ENCODE assay signal across 8 cellular contexts in genomic region chr1:205354259-205354904, GRCh38. TPM values are rescaled to one million over a fixed set of nuclear protein-coding genes. Genes with fewer than 3 reads are reported as not detected.
DNase-seq lines count a peak whose midpoint lies in the region; ATAC-seq and TF ChIP-seq lines count a peak whose summit lies in the region.

No MANE protein-coding gene starts in this region.

- H3K4me3 ChIP-seq in A673 (ENCODE audit: low read depth, low read length, poor library complexity, severe bottlenecking): no peak overlapping the region
- no peak overlapping the region for H3K4me3 ChIP-seq in GM23248

- CTCF ChIA-PET in A673 (lab: Charles Lee): interaction anchor here (0.5 to 2.4 kb wide), 13 partner anchors 19 to 303 kb away, joined by 3 to 47 read pairs (median 4); no protein-coding TSS in a partner anchor
- CTCF ChIA-PET in activated CD4-positive, alpha-beta memory T cell treated with anti-CD3 and anti-CD28 coated beads, Interleukin-2, amount 10 ng/mL, durations not matched to agents 7 days and 5 days (lab: Charles Lee): interaction anchor here (0.5 to 5.1 kb wide), 44 partner anchors 8 to 1568 kb away, joined by 3 to 98 read pairs (median 4); partner anchors contain the start of gene NUAK2

- no peak overlapping the region for H3K27ac Mint-ChIP-seq in activated CD4-positive, alpha-beta memory T cell treated with anti-CD3 and anti-CD28 coated beads, Interleukin-2, amount 10 ng/mL, durations not matched to agents 7 days and 5 days
- no peak overlapping the region for H3K27ac Mint-ChIP-seq in effector memory CD8-positive, alpha-beta T cell

- H3K4me2 ChIP-seq in GM23248 (ENCODE audit: unreplicated experiment): no peak overlapping the region

- H3K27me3 Mint-ChIP-seq in activated CD4-positive, alpha-beta memory T cell treated with anti-CD3 and anti-CD28 coated beads, Interleukin-2, amount 10 ng/mL, durations not matched to agents 7 days and 5 days: peaks cover 21% of the 10 kb centered on the region
- peaks cover 30 to 45% of the 10 kb centered on the region in 2 donors for H3K27me3 Mint-ChIP-seq in effector memory CD8-positive, alpha-beta T cell

- no peak overlapping the region for H2AFZ ChIP-seq in GM23248

- H3K9me3 ChIP-seq in A673 (ENCODE audit: low read depth, low read length, poor library complexity, severe bottlenecking) (no peaks in the 10 kb centered on the region), GM23248 (ENCODE audit: low read depth) (no peaks in the 10 kb centered on the region)

- no peaks in the 10 kb centered on the region for H3F3A ChIP-seq in GM23248 (ENCODE audit: insufficient read depth)

- no peaks in the 10 kb centered on the region for H3K36me3 Mint-ChIP-seq in activated CD4-positive, alpha-beta memory T cell treated with anti-CD3 and anti-CD28 coated beads, Interleukin-2, amount 10 ng/mL, durations not matched to agents 7 days and 5 days (ENCODE audit: low read depth)
- H3K36me3 Mint-ChIP-seq in effector memory CD8-positive, alpha-beta T cell (ENCODE audit: insufficient read depth): peaks cover 2% of the 10 kb centered on the region

- 31 to 33% methylated on average over 3 of the region's 3 CpGs for WGBS in GM23248 (ENCODE audit: low coverage in 1 of 2, low lambda C conversion rate in 2 of 2, missing lambda C conversion rate in 2 of 2), 2 experiments

- BruUV-seq in A673 (replicated peaks; lab: Mats Ljungman, UMichigan): no TSS peak

- no peaks in the 10 kb centered on the region for H3K36me3 ChIP-seq in A673 (ENCODE audit: insufficient read depth, low read length, poor library complexity, severe bottlenecking)
- H3K36me3 ChIP-seq in GM23248 (ENCODE audit: low read depth): no peaks in the 10 kb centered on the region

- in situ Hi-C loops in GM23248 (cut with MboI): loop anchor here (10.0 kb wide), 1 partner anchor 130 kb away; no protein-coding TSS in a partner anchor

- peak; percentile 74 for ATAC-seq in effector memory CD8-positive, alpha-beta T cell (replicated peaks)

- H3K9ac ChIP-seq in GM23248: no peak overlapping the region

- H3K79me2 ChIP-seq in GM23248 (ENCODE audit: insufficient read depth): no peaks in the 10 kb centered on the region

- H3K9me3 Mint-ChIP-seq in activated CD4-positive, alpha-beta memory T cell treated with anti-CD3 and anti-CD28 coated beads, Interleukin-2, amount 10 ng/mL, durations not matched to agents 7 days and 5 days: no peaks in the 10 kb centered on the region
- no peaks in the 10 kb centered on the region for H3K9me3 Mint-ChIP-seq in effector memory CD8-positive, alpha-beta T cell

- intact Hi-C loops in A673 (cut with micrococcal nuclease; ENCODE audit: unreplicated experiment): loop anchor here (1.0 kb wide), 2 partner anchors 131 to 170 kb away; no protein-coding TSS in a partner anchor

- H3K4me1 Mint-ChIP-seq in activated CD4-positive, alpha-beta memory T cell treated with anti-CD3 and anti-CD28 coated beads, Interleukin-2, amount 10 ng/mL, durations not matched to agents 7 days and 5 days: no peaks in the 10 kb centered on the region
- H3K4me1 Mint-ChIP-seq in effector memory CD8-positive, alpha-beta T cell (ENCODE audit: low read depth in 2 of 2): peaks cover 0 to 4% of the 10 kb centered on the region in 2 donors

- H3K9me2 ChIP-seq in GM23248 (ENCODE audit: insufficient read depth): no peaks in the 10 kb centered on the region

- H3K4me3 Mint-ChIP-seq in activated CD4-positive, alpha-beta memory T cell treated with anti-CD3 and anti-CD28 coated beads, Interleukin-2, amount 10 ng/mL, durations not matched to agents 7 days and 5 days: no peak overlapping the region
- no peak overlapping the region for H3K4me3 Mint-ChIP-seq in effector memory CD8-positive, alpha-beta T cell

- POLR2A ChIA-PET in A673 (lab: Charles Lee; ENCODE audit: low non-redundant PET): no interaction called here
- POLR2A ChIA-PET in activated CD4-positive, alpha-beta memory T cell treated with anti-CD3 and anti-CD28 coated beads, Interleukin-2, amount 10 ng/mL, durations not matched to agents 7 days and 5 days (lab: Charles Lee): interaction anchor here (1.0 to 1.4 kb wide), 3 partner anchors 9 to 131 kb away, joined by 3 to 5 read pairs (median 3); no protein-coding TSS in a partner anchor

- H3K27me3 ChIP-seq in A673 (replicated peaks; ENCODE audit: insufficient read depth, low read depth, low read length, poor library complexity) (no peaks in the 10 kb centered on the region), GM23248 (replicated peaks; ENCODE audit: insufficient read depth) (peaks cover 24% of the 10 kb centered on the region)

- H3K4me1 ChIP-seq in A673 (ENCODE audit: insufficient read depth, low read length, poor library complexity, severe bottlenecking): peaks cover 15% of the 10 kb centered on the region
- H3K4me1 ChIP-seq in GM23248 (ENCODE audit: insufficient read depth): peaks cover 4% of the 10 kb centered on the region; the same call in 1 of the 2 replicates

- H3K27ac ChIP-seq in A673 (ENCODE audit: low read depth, low read length, poor library complexity, severe bottlenecking) (no peak overlapping the region), GM23248 (no peak overlapping the region)

- DNase-seq in A673 (ENCODE audit: low spot score) (peak; percentile 81), GM23248 (peak; percentile 78), NCI-H526 treated with DMSO at 0.1 percent for 48 hours (lab: John Stamatoyannopoulos, UW) (peak; percentile 25), myocyte (ENCODE audit: low read depth) (peak; percentile 68), stromal cell of bone marrow (ENCODE audit: low read depth) (peak; percentile 49), iPS-NIHi11 (ENCODE audit: low spot score) (no peak)
- peak; percentile 67 for DNase-seq in activated CD4-positive, alpha-beta memory T cell treated with anti-CD3 and anti-CD28 coated beads, Interleukin-2, amount 10 ng/mL, durations not matched to agents 7 days and 5 days
- peak; percentile 52 to 65 (median 59) for DNase-seq in effector memory CD8-positive, alpha-beta T cell

- no peaks in the 10 kb centered on the region for H4K20me1 ChIP-seq in GM23248 (ENCODE audit: insufficient read depth)

- peak; percentile 94 for TF ChIP-seq CTCF in A673 (conservative IDR thresholded peaks at IDR 0.05; ENCODE audit: low read depth, low read length)

RNA-seq across cellular contexts. Expression of gene KLHDC8A, which starts 2.3 kb away (rescaled TPM):
- total RNA-seq in A673 (2021) (0.39 TPM in 1 of 2 replicates, not detected in the other), myocyte (not detected in 2 replicates)
- total RNA-seq in GM23248 (2014; rRNA removed; shearing (Covaris generic)): not detected in 2 replicates
- polyA plus RNA-seq in GM23248 (2016; fragmentation: Nextera tagmentation; extraction: Ambion mirVana): 0.08 TPM in 1 of 2 replicates, not detected in the other
- not detected for total RNA-seq in activated CD4-positive, alpha-beta memory T cell treated with anti-CD3 and anti-CD28 coated beads, Interleukin-2, amount 10 ng/mL, durations not matched to agents 7 days and 5 days
- not detected for polyA plus RNA-seq in myocyte (2012)

RNA-seq across cellular contexts. Expression of gene NUAK2, which starts 32.8 kb away (rescaled TPM):
- total RNA-seq in A673 (2021) (0.45 and 0.83 TPM in 2 replicates), myocyte (0.70 and 0.88 TPM in 2 replicates)
- 3.0 and 4.4 TPM in 2 replicates for total RNA-seq in GM23248 (2014; rRNA removed; shearing (Covaris generic))
- 3.7 and 3.8 TPM in 2 replicates for polyA plus RNA-seq in GM23248 (2016; fragmentation: Nextera tagmentation; extraction: Ambion mirVana)
- total RNA-seq in activated CD4-positive, alpha-beta memory T cell treated with anti-CD3 and anti-CD28 coated beads, Interleukin-2, amount 10 ng/mL, durations not matched to agents 7 days and 5 days: 10 to 100 TPM; 12.4 to 13.0 TPM
- polyA plus RNA-seq in myocyte (2012): 1.0 TPM
